ENCODE assay signal across 23 cellular contexts in the genomic region with DNA sequence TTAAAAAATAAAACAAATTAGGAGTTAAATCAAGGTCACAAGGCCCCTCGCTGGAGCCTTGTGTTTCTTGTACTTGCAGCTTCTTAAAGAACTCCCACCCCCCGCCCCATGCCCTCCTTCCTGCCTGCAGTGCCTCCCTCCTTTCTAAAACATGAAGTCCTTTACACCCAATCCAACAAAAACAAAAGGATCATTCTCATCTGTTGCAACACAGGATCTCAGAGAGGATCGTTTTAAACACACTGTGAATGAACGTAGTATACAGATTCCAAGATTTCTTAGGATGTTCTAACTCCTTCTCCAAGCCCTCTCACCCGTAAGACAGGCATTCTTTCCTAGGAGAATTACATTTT. TPM values are rescaled to one million over a fixed set of nuclear protein-coding genes. Genes with fewer than 3 reads are reported as not detected.
DNase-seq lines count a peak whose midpoint lies in the region; ATAC-seq, FAIRE-seq and TF ChIP-seq lines count a peak whose summit lies in the region.
"Had no signal": no experiment of that assay in that cellular context is flagged by ENCODE, and none has a peak within 500 bp of the region (broad histone marks: within the 10 kb centered on the region; RNA-seq: fewer than 3 reads in every experiment).

No MANE protein-coding gene starts in this region.

- H3K4me3 ChIP-seq in GM23248 = no peak overlapping the region
- no peak overlapping the region for H3K4me3 ChIP-seq in gastroesophageal sphincter
- no peak overlapping the region for H3K4me3 ChIP-seq in pancreas
- H3K4me3 ChIP-seq in lower lobe of right lung = no peak overlapping the region
- H3K4me3 ChIP-seq: left lung, right atrium auricular region, stomach had no signal

- TF ChIP-seq POLR2A in gastroesophageal sphincter (IDR thresholded peaks at IDR 0.05) = no peak

- H3K4me3 Mint-ChIP-seq in T-helper 2 cell treated with Interferon-gamma antibody and Interleukin-4, amounts not matched to agents 5 μg/mL and 100 μg/mL, for 36 hours = no peak overlapping the region
- H3K4me3 Mint-ChIP-seq: CD14-positive monocyte; naive thymus-derived CD4-positive, alpha-beta T cell had no signal

- H3K9ac ChIP-seq in GM23248 = no peak overlapping the region

- H3K9me2 ChIP-seq in GM23248 (ENCODE audit: insufficient read depth) = no peaks in the 10 kb centered on the region

- no peak overlapping the region for H2AFZ ChIP-seq in GM23248

- intact Hi-C loops in pancreas (cut with DNase I) = no loop called here
- intact Hi-C loops in lower lobe of right lung (cut with DNase I) = no loop called here

- no peaks in the 10 kb centered on the region for H3K79me2 ChIP-seq in GM23248 (ENCODE audit: insufficient read depth)

- H3F3A ChIP-seq in GM23248 (ENCODE audit: insufficient read depth) = no peaks in the 10 kb centered on the region

- no peak for TF ChIP-seq EP300 in gastroesophageal sphincter (IDR thresholded peaks at IDR 0.05)

- no peaks in the 10 kb centered on the region for H3K4me1 Mint-ChIP-seq in T-helper 2 cell treated with Interferon-gamma antibody and Interleukin-4, amounts not matched to agents 5 μg/mL and 100 μg/mL, for 36 hours (ENCODE audit: low read depth)
- H3K4me1 Mint-ChIP-seq: CD14-positive monocyte had no signal

- H3K27me3 Mint-ChIP-seq in T-helper 2 cell treated with Interferon-gamma antibody and Interleukin-4, amounts not matched to agents 5 μg/mL and 100 μg/mL, for 36 hours (ENCODE audit: low read depth) = peaks cover 19% of the 10 kb centered on the region

- peak; percentile 42 for ATAC-seq in gastroesophageal sphincter
- ATAC-seq in pancreas = no peak
- no peak for ATAC-seq in lower lobe of right lung
- ATAC-seq: left lung; naive thymus-derived CD4-positive, alpha-beta T cell had no signal

- H3K36me3 ChIP-seq in GM23248 (ENCODE audit: low read depth) (no peaks in the 10 kb centered on the region), gastroesophageal sphincter (no peaks in the 10 kb centered on the region), pancreas (no peaks in the 10 kb centered on the region), lower lobe of right lung (no peaks in the 10 kb centered on the region)
- H3K36me3 ChIP-seq: brain microvascular endothelial cell, left lung, right atrium auricular region, stomach, WERI-Rb-1 had no signal

- H3K27ac ChIP-seq in GM23248 = no peak overlapping the region
- peak overlapping the region; percentile 82 for H3K27ac ChIP-seq in caudate nucleus (ENCODE audit: low read depth, low read length)
- peak overlapping the region in 1 of 4 donors; percentile 46 for H3K27ac ChIP-seq in gastroesophageal sphincter
- H3K27ac ChIP-seq in pancreas = no peak overlapping the region
- no peak overlapping the region for H3K27ac ChIP-seq in lower lobe of right lung
- H3K27ac ChIP-seq: brain microvascular endothelial cell, HL-60, left lung, WERI-Rb-1 had no signal

- in situ Hi-C loops in GM23248 (cut with MboI) = no loop called here

- no peak for FAIRE-seq in pancreas (lab: Jason Lieb, UNC)

- 8 to 16% methylated on average over 5 of the region's 5 CpGs for WGBS in GM23248 (ENCODE audit: low coverage in 1 of 2, low lambda C conversion rate in 2 of 2, missing lambda C conversion rate in 2 of 2), 2 experiments
- 41 to 62% methylated on average over 3 to 5 of the region's 5 CpGs for WGBS in gastroesophageal sphincter (ENCODE audit: low coverage in 1 of 2), 2 donors
- 54 to 68% methylated on average over 5 of the region's 5 CpGs for WGBS in pancreas, 2 donors

- no peaks in the 10 kb centered on the region for H4K20me1 ChIP-seq in GM23248 (ENCODE audit: insufficient read depth)

- no peaks in the 10 kb centered on the region for H3K9me3 Mint-ChIP-seq in T-helper 2 cell treated with Interferon-gamma antibody and Interleukin-4, amounts not matched to agents 5 μg/mL and 100 μg/mL, for 36 hours
- H3K9me3 Mint-ChIP-seq: CD14-positive monocyte; naive thymus-derived CD4-positive, alpha-beta T cell had no signal

- no peak overlapping the region for H3K4me2 ChIP-seq in GM23248 (ENCODE audit: unreplicated experiment)

- TF ChIP-seq CTCF in gastroesophageal sphincter (IDR thresholded peaks at IDR 0.05) (no peak), pancreas (IDR thresholded peaks at IDR 0.05) (no peak), lower lobe of right lung (IDR thresholded peaks at IDR 0.05) (no peak)

- no peaks in the 10 kb centered on the region for H3K36me3 Mint-ChIP-seq in T-helper 2 cell treated with Interferon-gamma antibody and Interleukin-4, amounts not matched to agents 5 μg/mL and 100 μg/mL, for 36 hours (ENCODE audit: low read depth)
- H3K36me3 Mint-ChIP-seq: CD14-positive monocyte; naive thymus-derived CD4-positive, alpha-beta T cell had no signal

- DNase-seq in GM23248 (peak; percentile 31), caudate nucleus (lab: John Stamatoyannopoulos, UW) (peak in 2 of 61 donors; percentile 12 to 13), superior temporal gyrus (ENCODE audit: extremely low spot score) (peak; percentile 43), pancreas (no peak), DMS114 treated with DMSO at 0.1 percent for 48 hours (lab: John Stamatoyannopoulos, UW; ENCODE audit: unreplicated experiment) (no peak), lower lobe of right lung (no peak)
- no peak for DNase-seq in T-helper 2 cell treated with Interferon-gamma antibody and Interleukin-4, amounts not matched to agents 5 μg/mL and 100 μg/mL, for 36 hours (ENCODE audit: low spot score)
- DNase-seq: activated gamma-delta T cell treated with Interleukin-2 at 50 U/mL for 16 hours; brain microvascular endothelial cell; DND-41; left lung; naive thymus-derived CD4-positive, alpha-beta T cell; NCI-H1694; NCI-H524; stomach; SW 1271; WERI-Rb-1 had no signal

- H3K27ac Mint-ChIP-seq in T-helper 2 cell treated with Interferon-gamma antibody and Interleukin-4, amounts not matched to agents 5 μg/mL and 100 μg/mL, for 36 hours = no peak overlapping the region
- H3K27ac Mint-ChIP-seq: CD14-positive monocyte; naive thymus-derived CD4-positive, alpha-beta T cell had no signal

- H3K4me1 ChIP-seq in GM23248 (ENCODE audit: insufficient read depth) (no peaks in the 10 kb centered on the region), gastroesophageal sphincter (peaks cover 3 to 32% (median 11%) of the 10 kb centered on the region in 3 donors), pancreas (peaks cover 0 to 6% (median 5%) of the 10 kb centered on the region in 3 donors), lower lobe of right lung (peaks cover 26% of the 10 kb centered on the region)

- H3K9me3 ChIP-seq in GM23248 (ENCODE audit: low read depth) (no peaks in the 10 kb centered on the region), gastroesophageal sphincter (no peaks in the 10 kb centered on the region), pancreas (no peaks in the 10 kb centered on the region), lower lobe of right lung (no peaks in the 10 kb centered on the region)
- H3K9me3 ChIP-seq: left lung, right atrium auricular region, stomach had no signal

- H3K27me3 ChIP-seq in GM23248 (replicated peaks; ENCODE audit: insufficient read depth) (no peaks in the 10 kb centered on the region; the same call in 1 of the 2 replicates), gastroesophageal sphincter (no peaks in the 10 kb centered on the region), pancreas (no peaks in the 10 kb centered on the region), lower lobe of right lung (ENCODE audit: low read depth) (peaks cover 16% of the 10 kb centered on the region)
- H3K27me3 ChIP-seq: brain microvascular endothelial cell, right atrium auricular region, stomach had no signal

RNA-seq across cellular contexts. Expression of a gene that starts 1.9 kb away (rescaled TPM):
- total RNA-seq in GM23248 (2014; rRNA removed; shearing (Covaris generic)) = not detected in 2 replicates
- polyA plus RNA-seq in GM23248 (2016; fragmentation: Nextera tagmentation; extraction: Ambion mirVana) (not detected in 2 replicates), pancreas (1 to 10 TPM in 1 of 2 donors, under 1 TPM in 1; 0.19 to 1.0 TPM)
- total RNA-seq in gastroesophageal sphincter (under 1 TPM in 3 of 4 donors, not detected in 1; 0.16 to 0.94 (median 0.31) TPM), pancreas (1 to 10 TPM in 4 of 6 donors, under 1 TPM in 2; 0.66 to 3.9 (median 1.3) TPM), lower lobe of right lung (0.44 TPM)
- total RNA-seq: activated CD8-positive, alpha-beta memory T cell treated with anti-CD3 and anti-CD28 coated beads for 36 hours; LHCN-M2; naive thymus-derived CD4-positive, alpha-beta T cell had no signal
- polyA plus RNA-seq: CD14-positive monocyte; naive thymus-derived CD4-positive, alpha-beta T cell had no signal

Comparison
In these comparisons a context has a peak if more than half of its experiments do, and no peak if none do; other contexts are left out.
1. DNase-seq: peak in GM23248 (single experiment) and superior temporal gyrus (single experiment); none in T-helper 2 cell treated with Interferon-gamma antibody and Interleukin-4, amounts not matched to agents 5 μg/mL and 100 μg/mL, for 36 hours (single experiment), pancreas (0 of 6), DMS114 treated with DMSO at 0.1 percent for 48 hours (single experiment) and lower lobe of right lung (single experiment).